Comparison of ENCODE assay signal across 8 cellular contexts in the genomic region with DNA sequence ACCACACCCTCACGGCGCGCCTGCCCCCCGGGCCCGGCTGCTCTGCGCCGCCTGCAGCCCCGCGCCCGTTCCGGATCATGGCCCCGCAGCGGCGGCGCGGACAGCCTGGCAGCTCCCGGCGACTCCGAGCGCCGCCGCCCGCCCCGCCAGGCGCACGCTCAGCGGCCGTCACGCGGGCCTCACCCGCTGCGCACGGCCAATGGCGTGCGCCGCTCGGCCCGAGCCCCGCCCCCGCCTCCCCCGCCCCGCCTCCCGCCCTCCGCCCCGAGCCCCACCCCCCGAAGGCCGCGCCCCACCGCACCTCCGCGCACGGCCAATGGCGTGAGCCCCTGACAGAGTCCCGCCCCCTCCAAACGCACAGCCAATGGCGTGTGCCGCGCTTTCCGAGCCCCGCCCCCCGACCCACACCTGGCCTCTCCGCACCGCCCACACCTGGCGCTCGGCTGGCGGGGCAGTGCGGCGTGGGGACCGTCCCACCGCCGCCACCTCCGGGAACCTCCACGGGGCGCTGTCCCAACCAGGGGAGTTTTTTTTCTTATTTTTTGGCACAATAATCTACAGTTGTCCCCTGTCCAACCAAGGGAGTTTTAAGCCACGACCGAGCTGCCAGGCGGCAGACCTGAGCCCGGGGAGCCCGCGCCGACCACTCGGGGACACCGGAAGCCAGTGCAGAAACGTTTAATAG. TPM values are rescaled to one million over a fixed set of nuclear protein-coding genes. Genes with fewer than 3 reads are reported as not detected.
DNase-seq lines count a peak whose midpoint lies in the region; ATAC-seq and TF ChIP-seq lines count a peak whose summit lies in the region.

PCYT2 (minus strand) TSS at position 123 of the 685 bp plus-strand sequence; CDS start at position 79, 44 bp downstream.

- H3K27ac Mint-ChIP-seq in activated naive CD4-positive, alpha-beta T cell treated with anti-CD3 and anti-CD28 coated beads, Interleukin-2, amount 10 ng/mL, durations not matched to agents 7 days and 5 days = peak within 1 kb of the TSS; percentile 81

- peak within 1 kb of the TSS; percentile 72 for H3K27ac ChIP-seq in HCT116 (ENCODE audit: low read depth, low read length)
- peak within 1 kb of the TSS in 1 of 2 experiments; percentile 44; a peak in 2 of 4 replicates for H3K27ac ChIP-seq in SK-N-SH (ENCODE audit: low read depth in 2 of 2, low read length in 1 of 2)
- no peak within 1 kb of the TSS for H3K27ac ChIP-seq in suprapubic skin

- H3K9me2 ChIP-seq in HCT116 (ENCODE audit: insufficient read depth) (no peaks in the 10 kb centered on the region), SK-N-SH (no peaks in the 10 kb centered on the region)

- peak within 1 kb of the TSS; percentile 98 for H3K4me2 ChIP-seq in HCT116 (ENCODE audit: low read length)
- peak within 1 kb of the TSS; percentile 100 for H3K4me2 ChIP-seq in SK-N-SH

- no peak within 1 kb of the TSS for H2AFZ ChIP-seq in HCT116 (ENCODE audit: low read depth, low read length, poor library complexity, severe bottlenecking)
- no peak within 1 kb of the TSS; the same call in 1 of the 2 replicates for H2AFZ ChIP-seq in SK-N-SH (ENCODE audit: low read depth)

- BruUV-seq in HCT116 (replicated peaks; lab: Mats Ljungman, UMichigan) = no TSS peak

- H3K27me3 ChIP-seq in HCT116 (ENCODE audit: insufficient read depth, low read length) (no peaks in the 10 kb centered on the region), SK-N-SH (ENCODE audit: insufficient read depth) (no peaks in the 10 kb centered on the region), suprapubic skin (no peaks in the 10 kb centered on the region)

- RAD21 ChIA-PET in HCT116 (lab: Charles Lee; ENCODE audit: low non-redundant PET in 1 of 2, low total read pairs in 2 of 2, uncharacterized antibody in 2 of 2, unreplicated experiment in 2 of 2) = no interaction called here

- H3K4me1 Mint-ChIP-seq in activated naive CD4-positive, alpha-beta T cell treated with anti-CD3 and anti-CD28 coated beads, Interleukin-2, amount 10 ng/mL, durations not matched to agents 7 days and 5 days = peaks cover 27% of the 10 kb centered on the region

- peaks cover 27% of the 10 kb centered on the region for H3K79me2 ChIP-seq in HCT116 (ENCODE audit: insufficient read depth, low read length)
- peaks cover 22% of the 10 kb centered on the region for H3K79me2 ChIP-seq in SK-N-SH (ENCODE audit: insufficient read depth)

- CTCF ChIA-PET in HCT116 (lab: Charles Lee) (interaction anchor here (0.5 to 1.2 kb wide), 3 partner anchors 15 to 112 kb away, joined by 3 to 5 read pairs (median 4); partner anchors contain the start of genes CENPX and LRRC45), SK-N-SH (lab: Yijun Ruan, JAX) (interaction anchor here (0.6 to 3.8 kb wide), 8 partner anchors 10 to 109 kb away, joined by 3 to 20 read pairs (median 4); no protein-coding TSS in a partner anchor)
- CTCF ChIA-PET in activated naive CD4-positive, alpha-beta T cell treated with anti-CD3 and anti-CD28 coated beads, Interleukin-2, amount 10 ng/mL, durations not matched to agents 7 days and 5 days (lab: Charles Lee) = no interaction called here

- H3K4me3 ChIP-seq in HCT116 (replicated peaks in 1 of 2; ENCODE audit: low read depth in 1 of 2, low read length in 2 of 2) (peak within 1 kb of the TSS; percentile 85 to 94), NB4 (ENCODE audit: low read depth, low read length) (peak within 1 kb of the TSS; percentile 77), SK-N-SH (ENCODE audit: low read depth in 2 of 2, low read length in 1 of 2) (peak within 1 kb of the TSS; percentile 85 to 96), suprapubic skin (peak within 1 kb of the TSS; percentile 88)

- peak within 1 kb of the TSS; percentile 90 for H3K4me3 Mint-ChIP-seq in activated naive CD4-positive, alpha-beta T cell treated with anti-CD3 and anti-CD28 coated beads, Interleukin-2, amount 10 ng/mL, durations not matched to agents 7 days and 5 days

- H3K27me3 Mint-ChIP-seq in activated naive CD4-positive, alpha-beta T cell treated with anti-CD3 and anti-CD28 coated beads, Interleukin-2, amount 10 ng/mL, durations not matched to agents 7 days and 5 days = no peaks in the 10 kb centered on the region

- H3K9me3 ChIP-seq in HCT116 (ENCODE audit: control insufficient read depth in 1 of 2, insufficient read depth in 1 of 2, low read depth in 1 of 2, low read length in 2 of 2) (no peaks in the 10 kb centered on the region), SK-N-SH (no peaks in the 10 kb centered on the region), suprapubic skin (no peaks in the 10 kb centered on the region)

- no peak for TF ChIP-seq EP300 in SK-N-SH (IDR thresholded peaks at IDR 0.05; ENCODE audit: borderline replicate concordance in 1 of 2, low read depth in 1 of 2, low read length in 1 of 2)
- TF ChIP-seq EP300 in suprapubic skin (IDR thresholded peaks at IDR 0.05) = no peak

- no peaks in the 10 kb centered on the region for H3K9me3 Mint-ChIP-seq in activated naive CD4-positive, alpha-beta T cell treated with anti-CD3 and anti-CD28 coated beads, Interleukin-2, amount 10 ng/mL, durations not matched to agents 7 days and 5 days

- POLR2A ChIA-PET in HCT116 (lab: Charles Lee) (no interaction called here), SK-N-SH (lab: Yijun Ruan, JAX) (interaction anchor here (0.6 to 1.7 kb wide), 2 partner anchors 10 to 44 kb away, joined by 3 to 6 read pairs; no protein-coding TSS in a partner anchor)

- H3F3A ChIP-seq in SK-N-SH (replicated peaks; ENCODE audit: insufficient read depth) = peaks cover 15% of the 10 kb centered on the region

- TF ChIP-seq CTCF in HCT116 (IDR thresholded peaks at IDR 0.05 in 2 of 3, conservative IDR thresholded peaks at IDR 0.05 in 1 of 3; ENCODE audit: borderline replicate concordance in 1 of 3, insufficient read depth in 1 of 3, low read depth in 2 of 3, low read length in 2 of 3) = peak in 2 of 3 experiments; percentile 39 to 51; a peak in 4 of 6 replicates
- no peak for TF ChIP-seq CTCF in NB4 (IDR thresholded peaks at IDR 0.05; ENCODE audit: low read depth, low read length)
- TF ChIP-seq CTCF in SK-N-SH (IDR thresholded peaks at IDR 0.05) = peak; percentile 10; the same call in 1 of the 2 replicates
- peak in 1 of 2 donors; percentile 6 for TF ChIP-seq CTCF in suprapubic skin (IDR thresholded peaks at IDR 0.05)

- 15% methylated on average over 35 of the region's 84 CpGs for WGBS in SK-N-SH (ENCODE audit: low lambda C conversion rate)
- WGBS in suprapubic skin = 22% methylated on average over 16 of the region's 84 CpGs

- TF ChIP-seq POLR2A in HCT116 (IDR thresholded peaks at IDR 0.05; ENCODE audit: borderline replicate concordance, extremely low read depth, insufficient read depth, insufficient read length) = no peak
- peak; percentile 35 for TF ChIP-seq POLR2A in NB4 (IDR thresholded peaks at IDR 0.05; ENCODE audit: extremely low read depth, insufficient read length)
- TF ChIP-seq POLR2A in suprapubic skin (IDR thresholded peaks at IDR 0.05) = no peak

- intact Hi-C loops in HCT116 (cut with micrococcal nuclease) = loop anchor here (1.0 to 5.0 kb wide), 2 partner anchors 20 to 111 kb away; partner anchors contain the start of genes ALYREF, ANAPC11, CENPX and LRRC45

- H3K4me1 ChIP-seq in HCT116 (ENCODE audit: control insufficient read depth in 1 of 2, insufficient read depth in 2 of 2, low read length in 2 of 2) (peaks cover 34 to 47% of the 10 kb centered on the region in 2 experiments), SK-N-SH (ENCODE audit: control insufficient read depth in 1 of 2, insufficient read depth in 2 of 2, low read depth in 1 of 2, low read length in 1 of 2) (peaks cover 8 to 19% of the 10 kb centered on the region in 2 experiments; a peak in 2 of 4 replicates), suprapubic skin (peaks cover 36% of the 10 kb centered on the region)

- DNase-seq in ELR (ENCODE audit: low read depth) (peak; percentile 93), HCT116 (ENCODE audit: low read depth, low spot score) (peak; percentile 90), NB4 (ENCODE audit: low read depth) (peak; percentile 85), SK-N-SH (peak; percentile 100), germinal center (ENCODE audit: low spot score) (peak; percentile 100), occipital lobe (lab: John Stamatoyannopoulos, UW) (peak; percentile 88), suprapubic skin (ENCODE audit: low spot score in 2 of 2) (peak; percentile 94 to 95)
- DNase-seq in activated naive CD4-positive, alpha-beta T cell treated with anti-CD3 and anti-CD28 coated beads, Interleukin-2, amount 10 ng/mL, durations not matched to agents 7 days and 5 days = peak; percentile 94

- ATAC-seq in HCT116 = peak; percentile 88

- TF ChIP-seq RAD21 in HCT116 (IDR thresholded peaks at IDR 0.05; ENCODE audit: low read depth) (no peak), SK-N-SH (IDR thresholded peaks at IDR 0.05; ENCODE audit: low read length) (no peak)

- H3K36me3 ChIP-seq in HCT116 (ENCODE audit: control insufficient read depth in 1 of 2, insufficient read depth in 2 of 2, low read length in 2 of 2) (peaks cover 21 to 42% of the 10 kb centered on the region in 2 experiments), SK-N-SH (replicated peaks in 1 of 2; ENCODE audit: control insufficient read depth in 1 of 2, insufficient read depth in 2 of 2, low read length in 1 of 2) (peaks cover 27 to 72% of the 10 kb centered on the region in 2 experiments), suprapubic skin (peaks cover 49% of the 10 kb centered on the region)

- H4K20me1 ChIP-seq in HCT116 (ENCODE audit: insufficient read depth) (no peaks in the 10 kb centered on the region), SK-N-SH (ENCODE audit: insufficient read depth) (peaks cover 27% of the 10 kb centered on the region)

- H3K36me3 Mint-ChIP-seq in activated naive CD4-positive, alpha-beta T cell treated with anti-CD3 and anti-CD28 coated beads, Interleukin-2, amount 10 ng/mL, durations not matched to agents 7 days and 5 days = peaks cover 43% of the 10 kb centered on the region

- peak within 1 kb of the TSS; percentile 81 for H3K9ac ChIP-seq in HCT116 (ENCODE audit: low read length)
- H3K9ac ChIP-seq in SK-N-SH = peak within 1 kb of the TSS; percentile 71

TF ChIP-seq in HCT116, 20 proteins besides CTCF, POLR2A, EP300 and RAD21 (continues in another document):
- peak; percentile 4; the same call in 1 of the 2 replicates for TF ChIP-seq ZFX (IDR thresholded peaks at IDR 0.05)
- no peak; the same call in 1 of the 2 replicates for TF ChIP-seq SP1 (IDR thresholded peaks at IDR 0.05; ENCODE audit: low read depth)
- peak; percentile 62; the same call in 1 of the 2 replicates for TF ChIP-seq SIN3A (IDR thresholded peaks at IDR 0.05; ENCODE audit: low read depth)

RNA-seq across cellular contexts. Expression of gene PCYT2, which starts in this region (rescaled TPM):
- total RNA-seq in HCT116 (2021; ENCODE audit: unreplicated experiment) (51.5 TPM), occipital lobe (24.5 TPM), suprapubic skin (10 to 100 TPM; 23.7 to 34.2 (median 30.4) TPM)
- 44.1 and 45.7 TPM in 2 replicates for polyA plus RNA-seq in HCT116 (2012)
- 46.2 and 54.1 TPM in 2 replicates for polyA plus RNA-seq in SK-N-SH (2012; rRNA removed)
- polyA plus RNA-seq in SK-N-SH (2012; cell fraction: cytosol; rRNA removed) = 23.8 and 36.1 TPM in 2 replicates
- 97.5 and 110 TPM in 2 replicates for polyA plus RNA-seq in SK-N-SH (2012; cell fraction: nucleus; rRNA removed)
